ENCODE assay signal across 37 cellular contexts in the genomic region with DNA sequence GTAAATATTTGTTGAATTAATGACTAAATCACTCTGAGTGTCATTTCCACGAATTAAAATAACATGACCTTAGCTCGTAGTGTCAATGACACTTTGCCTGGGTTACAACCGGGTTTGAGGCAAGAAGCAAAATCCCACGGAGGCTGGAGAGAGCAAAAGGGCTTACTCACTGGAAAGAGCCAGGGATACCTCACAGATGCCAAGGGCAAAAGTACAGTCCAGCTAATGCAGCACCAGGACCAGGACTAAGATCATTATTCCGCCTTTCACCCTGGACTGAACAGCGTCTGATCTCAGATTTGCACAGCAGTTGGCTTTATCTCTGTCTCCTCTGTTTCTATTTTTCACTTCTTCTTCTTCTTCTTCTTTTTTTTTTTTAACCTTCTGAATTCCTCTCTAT.
"Had no signal": no experiment of that assay in that cellular context is flagged by ENCODE, and none has a peak within 500 bp of the region (broad histone marks: within the 10 kb centered on the region; RNA-seq: fewer than 3 reads in every experiment).

No MANE protein-coding gene starts in this region.

- ATAC-seq: activated CD8-positive, alpha-beta T cell treated with anti-CD3 and anti-CD28 coated beads for 36 hours; activated naive CD8-positive, alpha-beta T cell treated with anti-CD3 and anti-CD28 coated beads, Interleukin-2, amount 50 U/mL, for 24 hours had no signal

- H3K9me3 Mint-ChIP-seq: activated CD4-positive, alpha-beta memory T cell treated with anti-CD3 and anti-CD28 coated beads for 36 hours; activated CD8-positive, alpha-beta T cell treated with anti-CD3 and anti-CD28 coated beads for 36 hours; activated naive CD4-positive, alpha-beta T cell treated with anti-CD3 and anti-CD28 coated beads, Interleukin-2, amount 50 U/mL, for 24 hours; activated naive CD8-positive, alpha-beta T cell treated with anti-CD3 and anti-CD28 coated beads, Interleukin-2, amount 50 U/mL, for 24 hours; brain had no signal

- DNase-seq: activated B cell treated with CpG ODN at 0.5 μM for 24 hours; activated CD4-positive, alpha-beta memory T cell treated with anti-CD3 and anti-CD28 coated beads for 36 hours; activated CD4-positive, alpha-beta T cell treated with anti-CD3 and anti-CD28 coated beads for 4 hours; activated CD4-positive, alpha-beta T cell treated with anti-CD3 and anti-CD28 coated beads, Interleukin-2, amount 10 ng/mL, durations not matched to agents 24 days and 14 days; activated CD4-positive, alpha-beta T cell treated with anti-CD3 and anti-CD28 coated beads, Interleukin-2, amount 50 U/mL, for 1 hour; activated CD4-positive, alpha-beta T cell treated with anti-CD3 and anti-CD28 coated beads, Interleukin-2, amount 50 U/mL, for 4 hours; activated CD4-positive, CD25-positive, alpha-beta regulatory T cell treated with anti-CD3 and anti-CD28 coated beads, Interleukin-2, amount 50 U/mL, for 72 hours; activated CD8-positive, alpha-beta memory T cell treated with anti-CD3 and anti-CD28 coated beads, Interleukin-2, amount 50 U/mL, for 4 hours; activated CD8-positive, alpha-beta T cell treated with anti-CD3 and anti-CD28 coated beads for 36 hours; activated effector memory CD4-positive, alpha-beta T cell treated with Interleukin-2 at 50 U/mL for 16 hours; activated gamma-delta T cell; activated naive CD4-positive, alpha-beta T cell treated with anti-CD3 and anti-CD28 coated beads, Interleukin-2, amount 10 ng/mL, durations not matched to agents 7 days and 5 days; activated naive CD4-positive, alpha-beta T cell treated with Interleukin-2 at 50 U/mL for 16 hours; activated naive CD8-positive, alpha-beta T cell treated with anti-CD3 and anti-CD28 coated beads, Interleukin-2, amount 10 ng/mL, durations not matched to agents 7 days and 5 days; activated naive CD8-positive, alpha-beta T cell treated with anti-CD3 and anti-CD28 coated beads, Interleukin-2, amount 50 U/mL, for 24 hours; activated T-cell treated with anti-CD3 and anti-CD28 coated beads for 4 hours; activated T-cell treated with anti-CD3 and anti-CD28 coated beads, Interleukin-2, amount 50 U/mL, for 1 hour; activated T-cell treated with anti-CD3 and anti-CD28 coated beads, Interleukin-2, amount 50 U/mL, for 48 hours; amygdala; anterior cingulate cortex; caudate nucleus; cerebellar nuclear complex; T-helper 1 cell; T-helper 2 cell; T-helper 9 cell had no signal

- FAIRE-seq: bronchial epithelial cell, TTC549 had no signal

- H3K4me1 Mint-ChIP-seq: activated B cell treated with CpG ODN at 0.5 μM for 24 hours; activated CD4-positive, alpha-beta T cell treated with anti-CD3 and anti-CD28 coated beads, Interleukin-2, amount 10 ng/mL, durations not matched to agents 24 days and 14 days; activated naive CD4-positive, alpha-beta T cell treated with anti-CD3 and anti-CD28 coated beads, Interleukin-2, amount 10 ng/mL, durations not matched to agents 7 days and 5 days; activated naive CD4-positive, alpha-beta T cell treated with anti-CD3 and anti-CD28 coated beads, Interleukin-2, amount 50 U/mL, for 24 hours; activated naive CD8-positive, alpha-beta T cell treated with anti-CD3 and anti-CD28 coated beads, Interleukin-2, amount 10 ng/mL, durations not matched to agents 7 days and 5 days; activated naive CD8-positive, alpha-beta T cell treated with anti-CD3 and anti-CD28 coated beads, Interleukin-2, amount 50 U/mL, for 24 hours; central memory CD8-positive, alpha-beta T cell had no signal

- H3K36me3 Mint-ChIP-seq: activated CD4-positive, alpha-beta memory T cell treated with anti-CD3 and anti-CD28 coated beads for 36 hours; activated naive CD4-positive, alpha-beta T cell treated with anti-CD3 and anti-CD28 coated beads, Interleukin-2, amount 10 ng/mL, durations not matched to agents 7 days and 5 days; activated naive CD4-positive, alpha-beta T cell treated with anti-CD3 and anti-CD28 coated beads, Interleukin-2, amount 50 U/mL, for 24 hours; activated naive CD8-positive, alpha-beta T cell; activated naive CD8-positive, alpha-beta T cell treated with anti-CD3 and anti-CD28 coated beads, Interleukin-2, amount 10 ng/mL, durations not matched to agents 7 days and 5 days; brain had no signal

- H3K36me3 ChIP-seq: ascending aorta, cardiac muscle cell had no signal

- H3K9me3 ChIP-seq: ascending aorta had no signal

- H3K27ac Mint-ChIP-seq: activated B cell treated with CpG ODN at 0.5 μM for 24 hours; activated CD4-positive, alpha-beta memory T cell treated with anti-CD3 and anti-CD28 coated beads for 36 hours; activated CD4-positive, alpha-beta T cell treated with anti-CD3 and anti-CD28 coated beads, Interleukin-2, amount 10 ng/mL, durations not matched to agents 24 days and 14 days; activated CD8-positive, alpha-beta T cell treated with anti-CD3 and anti-CD28 coated beads for 36 hours; activated naive CD4-positive, alpha-beta T cell treated with anti-CD3 and anti-CD28 coated beads, Interleukin-2, amount 10 ng/mL, durations not matched to agents 7 days and 5 days; activated naive CD4-positive, alpha-beta T cell treated with anti-CD3 and anti-CD28 coated beads, Interleukin-2, amount 50 U/mL, for 24 hours; activated naive CD8-positive, alpha-beta T cell; activated naive CD8-positive, alpha-beta T cell treated with anti-CD3 and anti-CD28 coated beads, Interleukin-2, amount 10 ng/mL, durations not matched to agents 7 days and 5 days; activated naive CD8-positive, alpha-beta T cell treated with anti-CD3 and anti-CD28 coated beads, Interleukin-2, amount 50 U/mL, for 24 hours; activated T-helper 2 cell treated with anti-CD3 and anti-CD28 coated beads, Interferon-gamma antibody, Interleukin-2, Interleukin-4, amounts not matched to agents 10 μg/mL and 5 μg/mL and 100 μg/mL, durations not matched to agents 14 hours and 24 hours and 36 hours; brain; T-helper 1 cell treated with Interleukin-12 subunit alpha and Interleukin-12 subunit beta and Interleukin-4 antibody, amounts not matched to agents 30 μg/mL and 1 μg/mL, for 36 hours; T-helper 2 cell treated with Interferon-gamma antibody and Interleukin-4, amounts not matched to agents 5 μg/mL and 100 μg/mL, for 36 hours had no signal

- H3K27me3 ChIP-seq: ascending aorta, cardiac muscle cell had no signal

- H3K4me3 ChIP-seq: ascending aorta, cardiac muscle cell had no signal

- H3K27ac ChIP-seq: ascending aorta, cardiac muscle cell, VCaP had no signal

- H3K4me3 Mint-ChIP-seq: activated B cell treated with CpG ODN at 0.5 μM for 24 hours; activated CD4-positive, alpha-beta memory T cell treated with anti-CD3 and anti-CD28 coated beads for 36 hours; activated CD4-positive, alpha-beta T cell treated with anti-CD3 and anti-CD28 coated beads, Interleukin-2, amount 10 ng/mL, durations not matched to agents 24 days and 14 days; activated CD8-positive, alpha-beta T cell treated with anti-CD3 and anti-CD28 coated beads for 36 hours; activated naive CD4-positive, alpha-beta T cell treated with anti-CD3 and anti-CD28 coated beads, Interleukin-2, amount 10 ng/mL, durations not matched to agents 7 days and 5 days; activated naive CD4-positive, alpha-beta T cell treated with anti-CD3 and anti-CD28 coated beads, Interleukin-2, amount 50 U/mL, for 24 hours; activated naive CD8-positive, alpha-beta T cell; activated naive CD8-positive, alpha-beta T cell treated with anti-CD3 and anti-CD28 coated beads, Interleukin-2, amount 10 ng/mL, durations not matched to agents 7 days and 5 days; activated naive CD8-positive, alpha-beta T cell treated with anti-CD3 and anti-CD28 coated beads, Interleukin-2, amount 50 U/mL, for 24 hours; brain; central memory CD8-positive, alpha-beta T cell; T-helper 1 cell treated with Interleukin-12 subunit alpha and Interleukin-12 subunit beta and Interleukin-4 antibody, amounts not matched to agents 30 μg/mL and 1 μg/mL, for 36 hours; T-helper 2 cell treated with Interferon-gamma antibody and Interleukin-4, amounts not matched to agents 5 μg/mL and 100 μg/mL, for 36 hours had no signal

- H3K27me3 Mint-ChIP-seq: activated CD4-positive, alpha-beta memory T cell treated with anti-CD3 and anti-CD28 coated beads for 36 hours; activated CD4-positive, alpha-beta T cell treated with anti-CD3 and anti-CD28 coated beads, Interleukin-2, amount 10 ng/mL, durations not matched to agents 24 days and 14 days; activated naive CD4-positive, alpha-beta T cell treated with anti-CD3 and anti-CD28 coated beads, Interleukin-2, amount 10 ng/mL, durations not matched to agents 7 days and 5 days; activated naive CD8-positive, alpha-beta T cell treated with anti-CD3 and anti-CD28 coated beads, Interleukin-2, amount 10 ng/mL, durations not matched to agents 7 days and 5 days; activated naive CD8-positive, alpha-beta T cell treated with anti-CD3 and anti-CD28 coated beads, Interleukin-2, amount 50 U/mL, for 24 hours; brain; central memory CD8-positive, alpha-beta T cell had no signal

- H3K4me1 ChIP-seq: ascending aorta had no signal
